ENCODE assay signal across 19 cellular contexts in genomic region chr10:29915116-29915785, GRCh38.
"Had no signal": no experiment of that assay in that cellular context is flagged by ENCODE, and none has a peak within 500 bp of the region (broad histone marks: within the 10 kb centered on the region; RNA-seq: fewer than 3 reads in every experiment).

No MANE protein-coding gene starts in this region.

- H3K27ac ChIP-seq: dorsolateral prefrontal cortex, left ventricle myocardium inferior, upper lobe of left lung had no signal

- H3K4me1 ChIP-seq: left ventricle myocardium inferior had no signal

- H3K9me3 ChIP-seq: left ventricle myocardium inferior, mucosa of descending colon, upper lobe of left lung had no signal

- H3K36me3 ChIP-seq: left ventricle myocardium inferior, upper lobe of left lung had no signal

- DNase-seq: activated CD4-positive, alpha-beta T cell treated with anti-CD3 and anti-CD28 coated beads for 4 hours; activated CD8-positive, alpha-beta T cell treated with anti-CD3 and anti-CD28 coated beads for 36 hours; activated effector memory CD4-positive, alpha-beta T cell treated with anti-CD3 and anti-CD28 coated beads, Interleukin-2, amount 50 U/mL, for 16 hours; activated T-cell treated with anti-CD3 and anti-CD28 coated beads, Interleukin-2, amount 50 U/mL, for 4 hours; cerebellar nuclear complex; dorsolateral prefrontal cortex; endodermal cell; erythroblast; glutamatergic neuron; left ventricle myocardium inferior; mucosa of descending colon; naive thymus-derived CD8-positive, alpha-beta T cell; right cardiac atrium; small intestine; stimulated activated CD4-positive, alpha-beta T cell treated with anti-CD3 and anti-CD28 coated beads, Interleukin-4, amount 100 ng/mL, for 4 hours; stimulated activated CD8-positive, alpha-beta memory T cell treated with anti-CD3 and anti-CD28 coated beads, Interleukin-4, amount 100 ng/mL, for 48 hours; stimulated activated naive CD8-positive, alpha-beta T cell treated with anti-CD3 and anti-CD28 coated beads, Interleukin-15, Interleukin-2, amounts not matched to agents 100 U/mL and 50 U/mL, for 24 hours; T-helper 17 cell; upper lobe of left lung had no signal

- H3K27me3 ChIP-seq: upper lobe of left lung had no signal

- H3K4me3 ChIP-seq: dorsolateral prefrontal cortex, left ventricle myocardium inferior, mucosa of descending colon, upper lobe of left lung had no signal
